Comparison of ENCODE assay signal across 10 cellular contexts in the genomic region with DNA sequence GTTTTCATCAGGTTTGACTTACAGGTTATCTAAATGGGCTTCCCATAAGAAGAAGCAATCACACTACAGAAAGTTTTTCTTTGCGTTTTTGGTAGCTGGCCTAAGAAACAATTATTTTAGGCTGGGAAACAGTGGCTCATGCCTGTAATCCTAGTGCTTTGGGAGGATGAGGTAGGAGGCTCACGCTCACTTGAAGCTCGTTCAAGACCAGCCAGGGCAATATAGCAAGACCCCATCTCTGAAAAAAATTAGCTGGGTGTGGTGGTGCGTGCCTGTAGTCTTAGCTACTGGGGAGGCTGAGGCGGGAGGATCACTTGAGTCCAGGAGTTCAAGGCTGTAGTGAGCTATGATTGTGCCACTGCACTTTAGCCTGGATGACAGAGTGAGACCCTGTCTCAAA. TPM values are rescaled to one million over a fixed set of nuclear protein-coding genes. Genes with fewer than 3 reads are reported as not detected.
"Had no signal": no experiment of that assay in that cellular context is flagged by ENCODE, and none has a peak within 500 bp of the region (broad histone marks: within the 10 kb centered on the region; RNA-seq: fewer than 3 reads in every experiment).

No MANE protein-coding gene starts in this region.

- DNase-seq: GM23248, GOT3, H7, Kasumi-1, KG1 had no signal

- H3K27ac ChIP-seq: GM23248 had no signal

- H3K27ac Mint-ChIP-seq: IgD-negative memory B cell had no signal

- H3K4me1 Mint-ChIP-seq: IgD-negative memory B cell had no signal

- FAIRE-seq: HTR-8/SVneo had no signal

- H3K4me1 ChIP-seq: HAP-1 had no signal

- H3K4me3 ChIP-seq: GM23248, HAP-1 had no signal

- H2AFZ ChIP-seq: GM23248 had no signal

- H3K36me3 ChIP-seq: HAP-1 had no signal

- H3K9ac ChIP-seq: GM23248 had no signal

- ATAC-seq: HCT116 had no signal

RNA-seq across cellular contexts. Expression of gene REN, which starts 1.6 kb away (rescaled TPM):
- total RNA-seq: GM23248, H4, H7 had no signal
- polyA plus RNA-seq: GM23248, IgD-negative memory B cell had no signal

RNA-seq across cellular contexts. Expression of gene KISS1, which starts 28.6 kb away (rescaled TPM):
- total RNA-seq: GM23248, H4, H7 had no signal
- polyA plus RNA-seq: GM23248, IgD-negative memory B cell had no signal

RNA-seq across cellular contexts. Expression of gene GOLT1A, which starts 46.1 kb away (rescaled TPM):
- total RNA-seq: GM23248, H4 had no signal
- polyA plus RNA-seq: GM23248, IgD-negative memory B cell had no signal
